10 cellular contexts compared by ENCODE assay signal in the genomic region with DNA sequence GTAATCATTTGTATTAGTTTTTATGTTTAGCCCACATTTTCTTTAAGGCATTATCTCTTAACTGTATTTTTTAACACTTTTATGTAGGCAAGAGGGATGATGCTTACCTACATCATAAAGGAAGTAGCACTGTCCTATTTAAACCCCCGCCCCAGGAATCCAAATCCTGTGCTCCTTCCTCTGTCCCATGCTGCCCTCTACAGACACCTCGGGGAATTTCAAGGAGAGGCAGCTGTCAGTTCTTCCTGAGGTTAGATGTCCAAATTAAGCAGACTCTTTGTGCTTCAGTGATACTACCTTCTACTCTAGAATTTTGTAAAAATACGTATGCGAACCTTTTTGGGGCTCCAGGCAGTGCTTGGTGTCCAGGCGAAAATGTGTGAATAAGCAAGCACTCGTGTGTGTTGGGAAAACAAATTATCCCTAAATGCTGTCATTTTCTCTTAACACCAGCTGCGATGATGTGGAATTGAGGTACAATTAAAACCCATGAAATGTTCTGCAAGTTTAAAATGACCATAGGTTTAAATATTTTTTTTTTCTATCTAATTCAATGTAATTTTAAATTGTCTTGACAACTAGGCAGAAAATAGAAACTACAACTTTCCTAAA. TPM values are rescaled to one million over a fixed set of nuclear protein-coding genes. Genes with fewer than 3 reads are reported as not detected.
A peak's percentile ranks its signal among the peaks of the same experiment; 100 is the strongest.
DNase-seq lines count a peak whose midpoint lies in the region; ATAC-seq and TF ChIP-seq lines count a peak whose summit lies in the region.
"Had no signal": no experiment of that assay in that cellular context is flagged by ENCODE, and none has a peak within 500 bp of the region (broad histone marks: within the 10 kb centered on the region; RNA-seq: fewer than 3 reads in every experiment).

No MANE protein-coding gene starts in this region.

- peaks cover 3 to 9% (median 8%) of the 10 kb centered on the region in 3 donors for H3K27me3 Mint-ChIP-seq in CD14-positive monocyte (ENCODE audit: low read depth in 3 of 3)

- TF ChIP-seq CTCF in CD14-positive monocyte (IDR thresholded peaks at IDR 0.05) (peak; percentile 80), GM10266 (IDR thresholded peaks at IDR 0.05; ENCODE audit: control insufficient read depth, insufficient read depth, low read depth, missing control alignments) (peak; percentile 69), colonic mucosa (IDR thresholded peaks at IDR 0.05) (peak; percentile 63)

- H3K4me3 ChIP-seq in NT2/D1 (ENCODE audit: insufficient read length, low read depth) (no peak overlapping the region), colonic mucosa (no peak overlapping the region)

- DNase-seq in CD14-positive monocyte (ENCODE audit: low spot score), result no peak
- DNase-seq in GM10266 (ENCODE audit: extremely low spot score), result no peak
- DNase-seq in NT2/D1 (ENCODE audit: low read depth, low spot score), result peak; percentile 82
- DNase-seq in colonic mucosa, result peak; percentile 52
- peak; percentile 2 to 29 for DNase-seq in stimulated activated CD4-positive, alpha-beta T cell treated with anti-CD3 and anti-CD28 coated beads, Interleukin-15, amount 100 ng/mL, for 48 hours (ENCODE audit: low read depth in 2 of 2)
- DNase-seq in T1000 (lab: John Stamatoyannopoulos, UW), result no peak
- no peak for DNase-seq in activated gamma-delta T cell treated with Interleukin-2 at 50 U/mL for 16 hours

- H3K27me3 ChIP-seq in NT2/D1 (ENCODE audit: insufficient read depth, insufficient read length) (no peaks in the 10 kb centered on the region), colonic mucosa (no peaks in the 10 kb centered on the region)

- H3K9me3 ChIP-seq in NT2/D1 (ENCODE audit: insufficient read depth, low read length), result peaks cover 20% of the 10 kb centered on the region
- no peaks in the 10 kb centered on the region for H3K9me3 ChIP-seq in colonic mucosa

- H3K27ac ChIP-seq in colonic mucosa, result no peak overlapping the region

- no peaks in the 10 kb centered on the region for H3K36me3 Mint-ChIP-seq in CD14-positive monocyte

- no peaks in the 10 kb centered on the region for H3K4me1 Mint-ChIP-seq in CD14-positive monocyte

- intact Hi-C loops in CD14-positive monocyte (cut with micrococcal nuclease) (loop anchor here in 1 of 2 donors (2.0 kb wide), 1 partner anchor 37 kb away; no protein-coding TSS in a partner anchor), colonic mucosa (cut with DNase I) (loop anchor here (5.0 kb wide), 1 partner anchor 36 kb away; no protein-coding TSS in a partner anchor)

- no peak overlapping the region for H3K4me3 Mint-ChIP-seq in CD14-positive monocyte

- no peak for ATAC-seq in GM18870 (IDR thresholded peaks at IDR 0.05; ENCODE audit: unreplicated experiment)

- no peak overlapping the region for H3K9ac ChIP-seq in NT2/D1 (ENCODE audit: insufficient read length, low read depth)
- no peak overlapping the region for H3K9ac ChIP-seq in colonic mucosa (ENCODE audit: low read depth in 2 of 2, low read length in 2 of 2)

- no peak overlapping the region for H3K27ac Mint-ChIP-seq in CD14-positive monocyte

- H3K36me3 ChIP-seq in NT2/D1 (ENCODE audit: insufficient read depth, insufficient read length, low read length) (no peaks in the 10 kb centered on the region), colonic mucosa (no peaks in the 10 kb centered on the region)

- peaks cover 0 to 6% (median 2%) of the 10 kb centered on the region in 7 donors for H3K9me3 Mint-ChIP-seq in CD14-positive monocyte

- H3K4me1 ChIP-seq in NT2/D1 (ENCODE audit: insufficient read depth, insufficient read length), result no peaks in the 10 kb centered on the region
- no peaks in the 10 kb centered on the region for H3K4me1 ChIP-seq in colonic mucosa

RNA-seq across cellular contexts. Expression of gene CRCT1, which starts 19.2 kb away (rescaled TPM):
- not detected for polyA plus RNA-seq in CD14-positive monocyte
- total RNA-seq in colonic mucosa, result not detected
- total RNA-seq: T-helper 2 cell treated with Interferon-gamma antibody and Interleukin-4, amounts not matched to agents 100 ng/mL and 5 ng/mL, for 36 hours had no signal
- polyA plus RNA-seq: neural cell had no signal

RNA-seq across cellular contexts. Expression of gene LCE5A, which starts 22.8 kb away (rescaled TPM):
- not detected for polyA plus RNA-seq in CD14-positive monocyte
- total RNA-seq in colonic mucosa, result not detected
- total RNA-seq: T-helper 2 cell treated with Interferon-gamma antibody and Interleukin-4, amounts not matched to agents 100 ng/mL and 5 ng/mL, for 36 hours had no signal
- polyA plus RNA-seq: neural cell had no signal

RNA-seq across cellular contexts. Expression of gene LCE3E, which starts 33.1 kb away (rescaled TPM):
- polyA plus RNA-seq in CD14-positive monocyte, result not detected
- not detected for total RNA-seq in colonic mucosa
- total RNA-seq: T-helper 2 cell treated with Interferon-gamma antibody and Interleukin-4, amounts not matched to agents 100 ng/mL and 5 ng/mL, for 36 hours had no signal
- polyA plus RNA-seq: neural cell had no signal

RNA-seq across cellular contexts. Expression of gene LCE3D, which starts 46.9 kb away (rescaled TPM):
- polyA plus RNA-seq in CD14-positive monocyte, result not detected
- not detected for total RNA-seq in colonic mucosa
- total RNA-seq: T-helper 2 cell treated with Interferon-gamma antibody and Interleukin-4, amounts not matched to agents 100 ng/mL and 5 ng/mL, for 36 hours had no signal
- polyA plus RNA-seq: neural cell had no signal

Comparison
In these comparisons a context has a peak if more than half of its experiments do, and no peak if none do; other contexts are left out.
1. DNase-seq: peak in NT2/D1 (single experiment), colonic mucosa (single experiment) and stimulated activated CD4-positive, alpha-beta T cell treated with anti-CD3 and anti-CD28 coated beads, Interleukin-15, amount 100 ng/mL, for 48 hours (2 of 2); none in CD14-positive monocyte (single experiment), GM10266 (single experiment), T1000 (single experiment) and activated gamma-delta T cell treated with Interleukin-2 at 50 U/mL for 16 hours (single experiment).
2. Peak in every context shown above with its lines, with median percentiles within 50 percentile points of each other: CTCF ChIP-seq.